Comparison of ENCODE assay signal across 28 cellular contexts in genomic region chr5:26231316-26231715, GRCh38.
"Had no signal": no experiment of that assay in that cellular context is flagged by ENCODE, and none has a peak within 500 bp of the region (broad histone marks: within the 10 kb centered on the region; RNA-seq: fewer than 3 reads in every experiment).

No MANE protein-coding gene starts in this region.

- H3K27me3 ChIP-seq: colonic mucosa, dorsolateral prefrontal cortex, esophagus muscularis mucosa, esophagus squamous epithelium, foreskin keratinocyte, gastrocnemius medialis, gastroesophageal sphincter, heart left ventricle, heart right ventricle had no signal

- H3K36me3 ChIP-seq: colonic mucosa, esophagus muscularis mucosa, esophagus squamous epithelium, gastrocnemius medialis, gastroesophageal sphincter, heart left ventricle, heart right ventricle had no signal

- H3K4me1 ChIP-seq: colonic mucosa, esophagus muscularis mucosa, esophagus squamous epithelium, foreskin keratinocyte, gastrocnemius medialis, gastroesophageal sphincter, heart left ventricle, heart right ventricle had no signal

- ATAC-seq: effector memory CD8-positive, alpha-beta T cell; esophagus mucosa; foreskin keratinocyte; gastrocnemius medialis; gastroesophageal sphincter; heart left ventricle; heart right ventricle had no signal

- DNase-seq: colonic mucosa; cortex of kidney; dermis blood vessel endothelial cell; dorsolateral prefrontal cortex; effector CD4-positive, alpha-beta T cell; effector CD8-positive, alpha-beta T cell; effector memory CD4-positive, alpha-beta T cell; effector memory CD8-positive, alpha-beta T cell; endodermal cell; erythroblast; esophagus squamous epithelium; foreskin fibroblast; foreskin keratinocyte; foreskin melanocyte; gastrocnemius medialis; glutamatergic neuron; head of caudate nucleus; heart left ventricle; heart right ventricle had no signal

- H3K9me3 ChIP-seq: colonic mucosa, esophagus muscularis mucosa, gastrocnemius medialis, gastroesophageal sphincter had no signal

- H3K4me3 ChIP-seq: colonic mucosa, coronary artery, dorsolateral prefrontal cortex, esophagus muscularis mucosa, esophagus squamous epithelium, gastrocnemius medialis, gastroesophageal sphincter, heart left ventricle, heart right ventricle had no signal

- H3K27ac ChIP-seq: colonic mucosa, coronary artery, dorsolateral prefrontal cortex, epithelial cell of prostate, esophagus muscularis mucosa, esophagus squamous epithelium, foreskin keratinocyte, gastrocnemius medialis, gastroesophageal sphincter, heart left ventricle, heart right ventricle had no signal

- FAIRE-seq: colon, endometrium, endothelial cell of umbilical vein, frontal cortex had no signal
